Comparison of ENCODE assay signal across 18 cellular contexts in the genomic region with DNA sequence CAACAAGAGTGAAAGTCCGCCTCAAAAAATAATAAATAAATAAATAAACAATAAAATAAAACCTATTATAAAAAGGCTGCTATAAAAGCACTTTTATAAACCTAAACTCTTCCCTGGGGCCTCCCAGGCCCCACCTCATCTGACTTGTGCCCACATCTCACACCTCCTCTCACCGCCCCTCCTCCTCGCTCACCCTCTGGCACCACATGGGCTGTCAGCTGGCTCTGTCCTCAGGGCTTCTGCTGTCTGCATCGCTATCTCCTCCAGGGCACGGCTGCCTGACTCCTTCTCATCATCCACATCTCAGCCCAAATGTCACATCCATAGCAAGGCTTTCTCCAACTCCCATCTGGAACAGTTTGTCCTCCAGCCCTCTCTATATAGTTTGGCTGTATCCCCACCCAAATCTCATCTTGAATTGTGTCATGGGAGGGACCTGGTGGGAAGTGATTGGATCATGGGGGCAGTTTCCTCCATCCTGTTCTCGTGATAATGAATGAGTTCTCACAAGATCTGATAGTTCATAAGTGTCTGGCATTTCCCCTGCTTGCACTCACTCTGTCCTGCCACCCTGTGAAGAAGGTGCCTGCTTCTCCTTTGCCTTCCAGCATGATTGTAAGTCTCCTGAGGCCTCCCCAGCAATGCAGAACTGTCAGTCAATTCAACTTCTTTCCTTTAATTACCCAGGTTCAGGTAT. TPM values are rescaled to one million over a fixed set of nuclear protein-coding genes. Genes with fewer than 3 reads are reported as not detected.
DNase-seq lines count a peak whose midpoint lies in the region; ATAC-seq and TF ChIP-seq lines count a peak whose summit lies in the region.
"Had no signal": no experiment of that assay in that cellular context is flagged by ENCODE, and none has a peak within 500 bp of the region (broad histone marks: within the 10 kb centered on the region; RNA-seq: fewer than 3 reads in every experiment).

No MANE protein-coding gene starts in this region.

- H4K8ac ChIP-seq in trophoblast cell (ENCODE audit: low read depth, low read length) = no peak overlapping the region

- no peaks in the 10 kb centered on the region for H3K27me3 Mint-ChIP-seq in effector memory CD8-positive, alpha-beta T cell

- H3K18ac ChIP-seq in trophoblast cell (ENCODE audit: low read length) = no peak overlapping the region

- no peaks in the 10 kb centered on the region for H3K36me3 Mint-ChIP-seq in effector memory CD8-positive, alpha-beta T cell (ENCODE audit: insufficient read depth)

- H3K4ac ChIP-seq in trophoblast cell (ENCODE audit: low read depth, low read length) = no peak overlapping the region

- no peaks in the 10 kb centered on the region for H3K9me3 Mint-ChIP-seq in effector memory CD8-positive, alpha-beta T cell

- H2AFZ ChIP-seq in trophoblast cell (ENCODE audit: insufficient read depth, low read length, poor library complexity) = no peak overlapping the region

- H3K4me1 Mint-ChIP-seq in effector memory CD8-positive, alpha-beta T cell (ENCODE audit: low read depth in 2 of 2) = peaks cover 0 to 14% of the 10 kb centered on the region in 2 donors

- TF ChIP-seq CTCF in HL-60 (IDR thresholded peaks at IDR 0.05; ENCODE audit: insufficient read depth, low read length) = no peak

- ATAC-seq in effector memory CD8-positive, alpha-beta T cell (replicated peaks) = peak; percentile 52
- ATAC-seq in HG03097 (IDR thresholded peaks at IDR 0.05; ENCODE audit: low FRiP score, unreplicated experiment) = no peak
- ATAC-seq: SK-N-SH treated with all-trans-retinoic acid at 6 μM for 48 hours had no signal

- no CpG with 5 or more reads among the region's 6 CpGs for WGBS in trophoblast cell (ENCODE audit: extremely low coverage, insufficient coverage, insufficient read length)

- H4K12ac ChIP-seq in trophoblast cell (ENCODE audit: low read depth, low read length) = no peak overlapping the region

- no peaks in the 10 kb centered on the region for H3K36me3 ChIP-seq in trophoblast cell (ENCODE audit: control insufficient read depth in 1 of 2, insufficient read depth in 2 of 2, low read length in 2 of 2)
- H3K36me3 ChIP-seq: BLaER1, HAP-1, Peyer's patch had no signal

- H3K27me3 ChIP-seq in HL-60 (ENCODE audit: insufficient read depth, poor library complexity, severe bottlenecking) (no peaks in the 10 kb centered on the region), trophoblast cell (ENCODE audit: insufficient read depth, low read length) (no peaks in the 10 kb centered on the region)
- H3K27me3 ChIP-seq: BLaER1, Peyer's patch had no signal

- no peak overlapping the region for H2BK12ac ChIP-seq in trophoblast cell (ENCODE audit: low read length)

- no peak overlapping the region for H4K91ac ChIP-seq in trophoblast cell (ENCODE audit: low read depth, low read length)

- no peak overlapping the region for H3K9ac ChIP-seq in trophoblast cell (ENCODE audit: low read length)
- H3K9ac ChIP-seq: BLaER1 had no signal

- no peak overlapping the region for H3K4me3 Mint-ChIP-seq in effector memory CD8-positive, alpha-beta T cell

- H3K4me2 ChIP-seq in trophoblast cell (ENCODE audit: low read length) = no peak overlapping the region
- H3K4me2 ChIP-seq: BLaER1 had no signal

- no peak overlapping the region for H3K27ac Mint-ChIP-seq in effector memory CD8-positive, alpha-beta T cell

- no peaks in the 10 kb centered on the region for H3K79me2 ChIP-seq in trophoblast cell (ENCODE audit: control insufficient read depth, insufficient read depth, low read length, poor library complexity)

- peak; percentile 29 for DNase-seq in NCI-H2171 treated with DMSO at 0.1 percent for 48 hours (lab: John Stamatoyannopoulos, UW)
- no peak for DNase-seq in NCI-H2171 (lab: John Stamatoyannopoulos, UW)
- DNase-seq in HL-60 (ENCODE audit: low read depth in 1 of 2, low spot score in 1 of 2) = no peak
- no peak for DNase-seq in effector memory CD8-positive, alpha-beta T cell
- no peak for DNase-seq in trophoblast cell
- no peak for DNase-seq in stimulated activated CD4-positive, alpha-beta T cell treated with anti-CD3 and anti-CD28 coated beads, Interleukin-4, amount 100 ng/mL, for 24 hours
- DNase-seq in putamen (ENCODE audit: low spot score) = no peak
- DNase-seq: DMS153, IMR-90, NCI-H1417 treated with DMSO at 0.1 percent for 48 hours, NCI-H2029 treated with DMSO at 0.1 percent for 48 hours, Peyer's patch, Right ventricle myocardium superior had no signal

- no peak overlapping the region for H3K4me3 ChIP-seq in HL-60 (replicated peaks; ENCODE audit: insufficient read depth, low read length)
- no peak overlapping the region for H3K4me3 ChIP-seq in trophoblast cell (ENCODE audit: low read depth, low read length)
- H3K4me3 ChIP-seq: BLaER1, HAP-1, Peyer's patch had no signal

- peak overlapping the region; percentile 9 for H2BK120ac ChIP-seq in trophoblast cell (ENCODE audit: insufficient read depth, low read length, poor library complexity)

- no peak overlapping the region for H2BK5ac ChIP-seq in trophoblast cell (ENCODE audit: low read depth, low read length, poor library complexity)

- H3K27ac ChIP-seq in HL-60 (replicated peaks) = peak overlapping the region; percentile 48
- no peak overlapping the region for H3K27ac ChIP-seq in trophoblast cell (ENCODE audit: low read depth, low read length)
- H3K27ac ChIP-seq: 22Rv1, BLaER1, Peyer's patch had no signal

- no peak overlapping the region for H3K23ac ChIP-seq in trophoblast cell (ENCODE audit: low read length)

- peaks cover 1% of the 10 kb centered on the region for H3K9me3 ChIP-seq in trophoblast cell (ENCODE audit: insufficient read depth, low read depth, low read length)
- H3K9me3 ChIP-seq: BLaER1, HAP-1, Peyer's patch had no signal

- H3K79me1 ChIP-seq in trophoblast cell (ENCODE audit: low read length) = peaks cover 9% of the 10 kb centered on the region

- peaks cover 6 to 10% of the 10 kb centered on the region in 2 experiments for H3K4me1 ChIP-seq in trophoblast cell (ENCODE audit: control insufficient read depth in 1 of 2, insufficient read depth in 2 of 2, low read length in 2 of 2)

- no peak overlapping the region for H3K14ac ChIP-seq in trophoblast cell (ENCODE audit: low read length)

- H2AK5ac ChIP-seq in trophoblast cell (ENCODE audit: low read length) = no peak overlapping the region

RNA-seq across cellular contexts. Expression of a gene that starts 8.8 kb away (rescaled TPM):
- polyA plus RNA-seq in trophoblast cell (2013) = 163 and 169 TPM in 2 replicates
